ENCODE assay signal across 20 cellular contexts in the genomic region with DNA sequence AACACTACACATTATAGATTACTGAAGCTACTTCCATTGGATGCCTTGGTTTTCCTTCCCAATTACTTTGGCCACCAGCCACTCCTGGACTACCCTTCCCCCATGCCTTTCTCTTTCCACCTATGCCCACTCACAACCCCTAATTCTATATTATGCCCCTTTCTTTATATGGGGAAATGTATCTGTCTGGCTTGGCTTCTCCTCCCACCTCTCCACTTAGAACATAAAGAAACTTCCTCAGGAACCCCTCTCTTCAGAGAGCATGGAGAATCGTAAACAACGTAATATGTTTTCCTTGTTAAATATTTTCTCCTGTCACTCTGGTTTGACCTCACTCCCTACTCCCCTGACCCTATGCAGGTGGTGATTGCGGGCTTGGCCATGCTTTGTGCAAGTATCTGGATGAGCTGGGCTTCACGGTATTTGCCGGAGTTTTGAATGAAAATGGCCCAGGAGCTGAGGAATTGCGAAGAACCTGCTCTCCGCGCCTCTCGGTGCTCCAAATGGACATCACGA. TPM values are rescaled to one million over a fixed set of nuclear protein-coding genes. Genes with fewer than 3 reads are reported as not detected.
"Had no signal": no experiment of that assay in that cellular context is flagged by ENCODE, and none has a peak within 500 bp of the region (broad histone marks: within the 10 kb centered on the region; RNA-seq: fewer than 3 reads in every experiment).

No MANE protein-coding gene starts in this region.

- H3K27me3 ChIP-seq: colonic mucosa, esophagus muscularis mucosa, ovary, transverse colon had no signal

- H3K4me3 ChIP-seq: colonic mucosa, esophagus muscularis mucosa, ovary, psoas muscle, skin epidermis, transverse colon had no signal

- H3K36me3 ChIP-seq: colonic mucosa, esophagus muscularis mucosa, ovary, transverse colon had no signal

- H3K4me1 ChIP-seq: colonic mucosa, esophagus muscularis mucosa, psoas muscle had no signal

- DNase-seq: central memory CD4-positive, alpha-beta T cell; colonic mucosa; effector memory CD4-positive, alpha-beta T cell; foreskin melanocyte; mesendoderm; midbrain; naive thymus-derived CD4-positive, alpha-beta T cell; nucleus accumbens; ovary; posterior cingulate gyrus; psoas muscle; right cardiac atrium; stimulated activated CD4-positive, alpha-beta T cell treated with anti-CD3 and anti-CD28 coated beads, Interleukin-15, amount 100 ng/mL, for 24 hours; stimulated activated CD4-positive, alpha-beta T cell treated with anti-CD3 and anti-CD28 coated beads, Interleukin-2, amount 100 ng/mL, for 48 hours; stimulated activated naive B cell treated with anti-CD40 and anti-IgM and Interleukin-4, amounts not matched to agents 10 μg/mL and 1 μg/mL and 100 μg/mL, for 72 hours; transverse colon had no signal

- H3K27ac ChIP-seq: colonic mucosa, esophagus muscularis mucosa, ovary, psoas muscle had no signal

- H3K9me3 ChIP-seq: colonic mucosa, ovary, transverse colon had no signal

- ATAC-seq: naive thymus-derived CD4-positive, alpha-beta T cell; psoas muscle; right cardiac atrium; stimulated activated naive B cell treated with anti-CD40 and anti-IgM and Interleukin-4, amounts not matched to agents 10 μg/mL and 1 μg/mL and 100 μg/mL, for 72 hours had no signal

RNA-seq across cellular contexts. Expression of a gene that starts 32.8 kb away (rescaled TPM):
- total RNA-seq: chondrocyte; esophagus muscularis mucosa; naive thymus-derived CD4-positive, alpha-beta T cell; psoas muscle; right cardiac atrium had no signal
- polyA plus RNA-seq: naive thymus-derived CD4-positive, alpha-beta T cell; right cardiac atrium had no signal

RNA-seq across cellular contexts. Expression of a gene that starts 56.6 kb away (rescaled TPM):
- total RNA-seq: chondrocyte, endothelial cell of umbilical vein had no signal
